In genomic region chr6:167769408-167770190, GRCh38 we compare ENCODE assay signal across 31 cellular contexts.
"Had no signal": no experiment of that assay in that cellular context is flagged by ENCODE, and none has a peak within 500 bp of the region (broad histone marks: within the 10 kb centered on the region; RNA-seq: fewer than 3 reads in every experiment).

No MANE protein-coding gene starts in this region.

- H3K27ac ChIP-seq: adrenal gland, body of pancreas, breast epithelium, Peyer's patch, SJSA1 had no signal

- ATAC-seq: activated CD8-positive, alpha-beta T cell treated with anti-CD3 and anti-CD28 coated beads, Interleukin-2, amount 10 ng/mL, durations not matched to agents 7 days and 5 days; activated naive CD4-positive, alpha-beta T cell treated with anti-CD3 and anti-CD28 coated beads, Interleukin-2, amount 50 U/mL, for 72 hours; activated T-cell treated with anti-CD3 and anti-CD28 coated beads, Interleukin-2, amount 50 U/mL, for 4 hours; body of pancreas; PC-3 had no signal

- H3K4me2 ChIP-seq: SK-N-SH had no signal

- H3K36me3 ChIP-seq: adrenal gland, breast epithelium, MG63, Peyer's patch, SJSA1 had no signal

- H3K9me3 ChIP-seq: adrenal gland, body of pancreas, breast epithelium, MG63, Peyer's patch, SJSA1, SK-N-SH had no signal

- H3K27me3 ChIP-seq: adrenal gland, body of pancreas, breast epithelium, MG63, Peyer's patch, SJSA1 had no signal

- H3K4me3 ChIP-seq: adrenal gland, body of pancreas, breast epithelium, MG63, Peyer's patch, SJSA1 had no signal

- DNase-seq: activated CD4-positive, alpha-beta T cell treated with anti-CD3 and anti-CD28 coated beads, Interleukin-2, amount 10 ng/mL, durations not matched to agents 24 days and 14 days; activated CD4-positive, alpha-beta T cell treated with anti-CD3 and anti-CD28 coated beads, Interleukin-2, amount 50 U/mL, for 48 hours; activated CD8-positive, alpha-beta T cell treated with anti-CD3 and anti-CD28 coated beads, Interleukin-2, amount 10 ng/mL, durations not matched to agents 7 days and 5 days; activated gamma-delta T cell treated with Interleukin-2 at 50 U/mL for 16 hours; activated naive CD4-positive, alpha-beta T cell treated with anti-CD3 and anti-CD28 coated beads for 36 hours; activated T-cell treated with anti-CD3 and anti-CD28 coated beads for 4 hours; activated T-cell treated with anti-CD3 and anti-CD28 coated beads, Interleukin-2, amount 50 U/mL, for 4 hours; adrenal gland; body of pancreas; Kasumi-1; KG1; MG63; NCI-H1048; NCI-H1105 treated with DMSO at 0.1 percent for 48 hours; NCI-H1436; NCI-H1694; NCI-H1930; NCI-H2081 treated with DMSO at 0.1 percent for 48 hours; NCI-H226; NCI-H446 treated with DMSO at 0.1 percent for 48 hours; NCI-H524; NCI-H69; NCI-H82; PC-3; RPMI8226; SHP77 treated with DMSO at 0.1 percent for 48 hours; SK-N-SH had no signal

- H3K4me1 ChIP-seq: adrenal gland, body of pancreas, breast epithelium, Peyer's patch, SJSA1 had no signal
